In genomic region chr10:30558411-30558810, GRCh38 we compare ENCODE assay signal across 29 cellular contexts.
"Had no signal": no experiment of that assay in that cellular context is flagged by ENCODE, and none has a peak within 500 bp of the region (broad histone marks: within the 10 kb centered on the region; RNA-seq: fewer than 3 reads in every experiment).

No MANE protein-coding gene starts in this region.

- H3K27me3 ChIP-seq: adrenal gland, ascending aorta, brain microvascular endothelial cell, left lung, pancreas, tibial artery had no signal

- H3K27ac Mint-ChIP-seq: activated B cell treated with CpG ODN at 0.5 μM for 24 hours; activated CD4-positive, alpha-beta T cell treated with anti-CD3 and anti-CD28 coated beads for 36 hours; activated naive CD8-positive, alpha-beta T cell; activated T-cell treated with anti-CD3 and anti-CD28 coated beads, Interleukin-2, amount 50 U/mL, for 24 hours; activated T-helper 2 cell treated with anti-CD3 and anti-CD28 coated beads, Interferon-gamma antibody, Interleukin-2, Interleukin-4, amounts not matched to agents 10 μg/mL and 5 μg/mL and 100 μg/mL, durations not matched to agents 14 hours and 24 hours and 36 hours; natural killer cell treated with Interleukin-12 subunit alpha and Interleukin-12 subunit beta and Interleukin-15 and Interleukin-18, amount 100 ng/mL, for 72 hours; stimulated activated naive CD8-positive, alpha-beta T cell treated with anti-CD3 and anti-CD28 coated beads, Interleukin-15, Interleukin-2, amounts not matched to agents 100 ng/mL and 50 ng/mL, for 24 hours had no signal

- ATAC-seq: activated CD4-positive, alpha-beta T cell treated with anti-CD3 and anti-CD28 coated beads for 36 hours; esophagus mucosa; left lung; natural killer cell treated with Interleukin-12 subunit alpha and Interleukin-12 subunit beta and Interleukin-15 and Interleukin-18, amount 100 ng/mL, for 72 hours; right cardiac atrium had no signal

- H3K36me3 Mint-ChIP-seq: activated naive CD8-positive, alpha-beta T cell had no signal

- H3K9me3 ChIP-seq: adrenal gland, ascending aorta, left lung, pancreas, tibial artery had no signal

- H3K27me3 Mint-ChIP-seq: activated naive CD8-positive, alpha-beta T cell had no signal

- H3K9me3 Mint-ChIP-seq: activated B cell treated with CpG ODN at 0.5 μM for 24 hours; activated T-cell treated with anti-CD3 and anti-CD28 coated beads, Interleukin-2, amount 50 U/mL, for 24 hours; activated T-helper 2 cell treated with anti-CD3 and anti-CD28 coated beads, Interferon-gamma antibody, Interleukin-2, Interleukin-4, amounts not matched to agents 10 μg/mL and 5 μg/mL and 100 μg/mL, durations not matched to agents 14 hours and 24 hours and 36 hours; natural killer cell treated with Interleukin-12 subunit alpha and Interleukin-12 subunit beta and Interleukin-15 and Interleukin-18, amount 100 ng/mL, for 72 hours; stimulated activated naive CD8-positive, alpha-beta T cell treated with anti-CD3 and anti-CD28 coated beads, Interleukin-15, Interleukin-2, amounts not matched to agents 100 ng/mL and 50 ng/mL, for 24 hours had no signal

- FAIRE-seq: endothelial cell of umbilical vein, pancreas had no signal

- H3K4me3 ChIP-seq: adrenal gland, ascending aorta, left lung, lung, pancreas, skin epidermis, tibial artery had no signal

- H3K27ac ChIP-seq: ascending aorta, brain microvascular endothelial cell, pancreas, tibial artery had no signal

- H3K4me3 Mint-ChIP-seq: activated B cell treated with CpG ODN at 0.5 μM for 24 hours; activated CD4-positive, alpha-beta T cell treated with anti-CD3 and anti-CD28 coated beads for 36 hours; activated naive CD8-positive, alpha-beta T cell; activated T-cell treated with anti-CD3 and anti-CD28 coated beads, Interleukin-2, amount 50 U/mL, for 24 hours; natural killer cell treated with Interleukin-12 subunit alpha and Interleukin-12 subunit beta and Interleukin-15 and Interleukin-18, amount 100 ng/mL, for 72 hours; stimulated activated naive CD8-positive, alpha-beta T cell treated with anti-CD3 and anti-CD28 coated beads, Interleukin-15, Interleukin-2, amounts not matched to agents 100 ng/mL and 50 ng/mL, for 24 hours had no signal

- DNase-seq: activated B cell treated with CpG ODN at 0.5 μM for 24 hours; activated CD4-positive, alpha-beta T cell treated with anti-CD3 and anti-CD28 coated beads for 36 hours; activated CD4-positive, alpha-beta T cell treated with anti-CD3 and anti-CD28 coated beads, Interleukin-2, amount 50 U/mL, for 4 hours; activated CD8-positive, alpha-beta memory T cell treated with anti-CD3 and anti-CD28 coated beads for 24 hours; activated CD8-positive, alpha-beta memory T cell treated with anti-CD3 and anti-CD28 coated beads, Interleukin-2, amount 50 U/mL, for 4 hours; activated naive CD4-positive, alpha-beta T cell; activated T-cell treated with anti-CD3 and anti-CD28 coated beads, Interleukin-2, amount 50 U/mL, for 24 hours; caudate nucleus; effector memory CD4-positive, alpha-beta T cell; foreskin melanocyte; hippocampal formation; left lung; midbrain; pancreas; right cardiac atrium; stimulated activated CD4-positive, alpha-beta T cell treated with anti-CD3 and anti-CD28 coated beads, Interleukin-1b, Interleukin-23, amount 100 ng/mL, for 48 hours; T1000; tibial artery had no signal

- H3K36me3 ChIP-seq: adrenal gland, ascending aorta, brain microvascular endothelial cell, left lung, pancreas, tibial artery had no signal
